Comparison of ENCODE assay signal across 16 cellular contexts in the genomic region with DNA sequence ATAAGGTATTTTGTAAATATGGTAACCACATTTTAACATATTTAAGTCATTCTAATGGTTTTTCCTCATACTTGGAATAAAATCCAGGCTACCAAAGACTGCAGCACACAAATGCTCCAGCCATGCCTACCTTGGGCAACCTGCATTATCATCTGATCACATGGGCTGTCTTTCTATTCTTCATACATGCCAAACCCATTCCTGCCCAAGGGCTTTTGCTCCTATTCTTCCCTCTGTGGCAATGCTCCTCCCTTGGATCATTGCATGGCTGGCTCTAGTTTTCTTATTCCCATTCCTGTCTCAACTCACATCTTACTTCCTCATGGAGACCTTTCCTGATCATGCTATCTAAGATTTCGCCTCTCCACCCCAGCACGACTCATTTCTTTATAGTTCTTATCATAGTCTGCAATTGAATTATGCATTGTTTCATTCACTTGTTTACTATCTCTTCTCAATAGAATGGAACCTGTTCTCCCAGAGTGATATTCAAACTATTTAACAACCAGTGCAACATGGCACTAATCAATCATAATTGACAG. TPM values are rescaled to one million over a fixed set of nuclear protein-coding genes. Genes with fewer than 3 reads are reported as not detected.
A peak's percentile ranks its signal among the peaks of the same experiment; 100 is the strongest.
DNase-seq lines count a peak whose midpoint lies in the region; ATAC-seq and TF ChIP-seq lines count a peak whose summit lies in the region.
"Had no signal": no experiment of that assay in that cellular context is flagged by ENCODE, and none has a peak within 500 bp of the region (broad histone marks: within the 10 kb centered on the region; RNA-seq: fewer than 3 reads in every experiment).

No MANE protein-coding gene starts in this region.

- no peak overlapping the region for H3K18ac ChIP-seq in trophoblast cell (ENCODE audit: low read length)

- no peak overlapping the region for H3K23ac ChIP-seq in trophoblast cell (ENCODE audit: low read length)

- H4K8ac ChIP-seq in trophoblast cell (ENCODE audit: low read depth, low read length) = no peak overlapping the region

- H4K91ac ChIP-seq in trophoblast cell (ENCODE audit: low read depth, low read length) = no peak overlapping the region

- H2AFZ ChIP-seq in PC-3 (ENCODE audit: low read length) = no peak overlapping the region
- H2AFZ ChIP-seq in trophoblast cell (ENCODE audit: insufficient read depth, low read length, poor library complexity) = no peak overlapping the region
- H2AFZ ChIP-seq: GM23338 had no signal

- H3K36me3 ChIP-seq in PC-3 (ENCODE audit: low read depth, low read length) = no peaks in the 10 kb centered on the region
- H3K36me3 ChIP-seq in trophoblast cell (ENCODE audit: control insufficient read depth in 1 of 2, insufficient read depth in 2 of 2, low read length in 2 of 2) = no peaks in the 10 kb centered on the region
- H3K36me3 ChIP-seq: BE2C had no signal

- H3F3A ChIP-seq in PC-3 (ENCODE audit: low read length, unreplicated experiment) = no peaks in the 10 kb centered on the region

- no peak overlapping the region for H3K4me3 ChIP-seq in PC-3 (ENCODE audit: low read length)
- H3K4me3 ChIP-seq in trophoblast cell (ENCODE audit: low read depth, low read length) = no peak overlapping the region
- H3K4me3 ChIP-seq in coronary artery = no peak overlapping the region
- H3K4me3 ChIP-seq: GM23338 had no signal

- H3K79me1 ChIP-seq in trophoblast cell (ENCODE audit: low read length) = no peaks in the 10 kb centered on the region

- WGBS in trophoblast cell (ENCODE audit: extremely low coverage, insufficient coverage, insufficient read length) = no CpG with 5 or more reads among the region's 2 CpGs

- no peak overlapping the region for H3K9ac ChIP-seq in PC-3 (ENCODE audit: low read length)
- no peak overlapping the region for H3K9ac ChIP-seq in trophoblast cell (ENCODE audit: low read length)

- H3K9me3 ChIP-seq in PC-3 (ENCODE audit: low read length) (no peaks in the 10 kb centered on the region), trophoblast cell (ENCODE audit: insufficient read depth, low read depth, low read length) (no peaks in the 10 kb centered on the region)
- H3K9me3 ChIP-seq: BE2C had no signal

- H4K20me1 ChIP-seq in PC-3 (ENCODE audit: low read length) = no peaks in the 10 kb centered on the region

- H2BK5ac ChIP-seq in trophoblast cell (ENCODE audit: low read depth, low read length, poor library complexity) = no peak overlapping the region

- TF ChIP-seq CTCF in PC-3 (conservative IDR thresholded peaks at IDR 0.05; ENCODE audit: low read depth, low read length) (no peak), coronary artery (IDR thresholded peaks at IDR 0.05) (no peak)

- H3K14ac ChIP-seq in trophoblast cell (ENCODE audit: low read length) = no peak overlapping the region

- H2BK12ac ChIP-seq in trophoblast cell (ENCODE audit: low read length) = no peak overlapping the region

- CTCF ChIA-PET in PC-3 (lab: Charles Lee) = no interaction called here

- no peak for DNase-seq in PC-3
- no peak for DNase-seq in left colon
- peak in 1 of 2 donors; percentile 14 for DNase-seq in trophoblast cell
- no peak for DNase-seq in stimulated activated naive CD8-positive, alpha-beta T cell treated with anti-CD3 and anti-CD28 coated beads, Interleukin-15, Interleukin-2, amounts not matched to agents 100 U/mL and 50 U/mL, for 24 hours
- no peak for DNase-seq in NCI-H526 (lab: John Stamatoyannopoulos, UW)
- no peak for DNase-seq in coronary artery (ENCODE audit: low spot score)
- DNase-seq in activated T-cell treated with anti-CD3 and anti-CD28 coated beads, Interleukin-2, amount 50 U/mL, for 48 hours = no peak
- DNase-seq: BE2C; C1 segment of cervical spinal cord; CD4-positive, CD25-positive, alpha-beta regulatory T cell; CD8-positive, alpha-beta memory T cell; COR-L47; HCEC 1CT had no signal

- H3K79me2 ChIP-seq in PC-3 (ENCODE audit: low read length) (no peaks in the 10 kb centered on the region), trophoblast cell (ENCODE audit: control insufficient read depth, insufficient read depth, low read length, poor library complexity) (no peaks in the 10 kb centered on the region)

- no peak overlapping the region for H2BK120ac ChIP-seq in trophoblast cell (ENCODE audit: insufficient read depth, low read length, poor library complexity)

- H3K27me3 ChIP-seq in PC-3 (ENCODE audit: low read length) (no peaks in the 10 kb centered on the region), trophoblast cell (ENCODE audit: insufficient read depth, low read length) (no peaks in the 10 kb centered on the region)
- H3K27me3 ChIP-seq: BE2C had no signal

- BruUV-seq in PC-3 (replicated peaks; lab: Mats Ljungman, UMichigan) = no TSS peak

- ATAC-seq in PC-3 (peak; percentile 18; the same call in 1 of the 2 replicates), left colon (peak; percentile 82)
- no peak for ATAC-seq in stimulated activated naive CD8-positive, alpha-beta T cell treated with anti-CD3 and anti-CD28 coated beads, Interleukin-15, Interleukin-2, amounts not matched to agents 100 U/mL and 50 U/mL, for 24 hours
- ATAC-seq: GM23338 had no signal

- POLR2A ChIA-PET in PC-3 (lab: Charles Lee; ENCODE audit: unreplicated experiment) = no interaction called here

- no peak overlapping the region for H3K4me2 ChIP-seq in PC-3 (ENCODE audit: low read length)
- peak overlapping the region; percentile 21 for H3K4me2 ChIP-seq in trophoblast cell (ENCODE audit: low read length)
- H3K4me2 ChIP-seq: GM23338 had no signal

- H3K4ac ChIP-seq in trophoblast cell (ENCODE audit: low read depth, low read length) = no peak overlapping the region

- 0 out of 2 replicates have a peak, but pooled peaks cover 3% of the 10 kb centered on the region for H3K4me1 ChIP-seq in PC-3 (ENCODE audit: insufficient read depth, low read length)
- peaks cover 7 to 14% of the 10 kb centered on the region in 2 experiments for H3K4me1 ChIP-seq in trophoblast cell (ENCODE audit: control insufficient read depth in 1 of 2, insufficient read depth in 2 of 2, low read length in 2 of 2)
- H3K4me1 ChIP-seq: BE2C had no signal

- H4K12ac ChIP-seq in trophoblast cell (ENCODE audit: low read depth, low read length) = no peak overlapping the region

- no peak overlapping the region for H2AK5ac ChIP-seq in trophoblast cell (ENCODE audit: low read length)

- intact Hi-C loops in PC-3 (cut with micrococcal nuclease) = no loop called here
- intact Hi-C loops in left colon (cut with DNase I, micrococcal nuclease) = no loop called here

- H3K27ac ChIP-seq in PC-3 (ENCODE audit: low read length) = no peak overlapping the region
- no peak overlapping the region for H3K27ac ChIP-seq in trophoblast cell (ENCODE audit: low read depth, low read length)
- no peak overlapping the region for H3K27ac ChIP-seq in coronary artery
- H3K27ac ChIP-seq: HL-60 had no signal

- no peaks in the 10 kb centered on the region for H3K9me2 ChIP-seq in PC-3 (replicated peaks; ENCODE audit: low read length)

RNA-seq across cellular contexts. Expression of a gene that starts 54.9 kb away (rescaled TPM):
- 59.9 and 78.7 TPM in 2 replicates for total RNA-seq in PC-3 (2014; rRNA removed)
- not detected for total RNA-seq in left colon
- polyA plus RNA-seq in trophoblast cell (2013) = 145 and 154 TPM in 2 replicates
- total RNA-seq: A172; CD4-positive, CD25-positive, alpha-beta regulatory T cell; CD8-positive, alpha-beta memory T cell; GM23338 had no signal
- polyA plus RNA-seq: CD4-positive, CD25-positive, alpha-beta regulatory T cell; CD8-positive, alpha-beta memory T cell had no signal

Comparison
In these comparisons a context has a peak if more than half of its experiments do, and no peak if none do; other contexts are left out.
1. RNA of a gene that starts 54.9 kb away (total RNA-seq): 59.9 to 78.7 TPM in PC-3; not detected in left colon; every median in the first group is over 10 times any median in the second.